8 cellular contexts compared by ENCODE assay signal in genomic region chr19:3243851-3244700, GRCh38. TPM values are rescaled to one million over a fixed set of nuclear protein-coding genes. Genes with fewer than 3 reads are reported as not detected.
DNase-seq lines count a peak whose midpoint lies in the region; ATAC-seq and TF ChIP-seq lines count a peak whose summit lies in the region.

No MANE protein-coding gene starts in this region.

- H3K9me3 Mint-ChIP-seq in activated CD4-positive, alpha-beta memory T cell treated with anti-CD3 and anti-CD28 coated beads for 36 hours = no peaks in the 10 kb centered on the region

- no peak overlapping the region for H3K4me3 Mint-ChIP-seq in activated CD4-positive, alpha-beta memory T cell treated with anti-CD3 and anti-CD28 coated beads for 36 hours

- no peaks in the 10 kb centered on the region for H3K4me1 Mint-ChIP-seq in activated CD4-positive, alpha-beta memory T cell treated with anti-CD3 and anti-CD28 coated beads for 36 hours (ENCODE audit: low read depth)

- CTCF ChIA-PET in activated CD4-positive, alpha-beta memory T cell treated with anti-CD3 and anti-CD28 coated beads for 36 hours (lab: Charles Lee) = no interaction called here

- intact Hi-C loops in activated CD4-positive, alpha-beta memory T cell treated with anti-CD3 and anti-CD28 coated beads for 36 hours (cut with micrococcal nuclease) = no loop called here

- no peak overlapping the region for H3K27ac Mint-ChIP-seq in activated CD4-positive, alpha-beta memory T cell treated with anti-CD3 and anti-CD28 coated beads for 36 hours

- no peaks in the 10 kb centered on the region for H3K36me3 Mint-ChIP-seq in activated CD4-positive, alpha-beta memory T cell treated with anti-CD3 and anti-CD28 coated beads for 36 hours

- ATAC-seq in esophagus mucosa = peak; percentile 59
- no peak for ATAC-seq in GM18867 (IDR thresholded peaks at IDR 0.05; ENCODE audit: unreplicated experiment)

- POLR2A ChIA-PET in activated CD4-positive, alpha-beta memory T cell treated with anti-CD3 and anti-CD28 coated beads for 36 hours (lab: Charles Lee) = no interaction called here

- no peak for TF ChIP-seq EP300 in Ishikawa (IDR thresholded peaks at IDR 0.05; ENCODE audit: borderline replicate concordance)

- DNase-seq in AG08396 (ENCODE audit: low spot score) = peak; percentile 53
- DNase-seq in activated CD4-positive, alpha-beta memory T cell treated with anti-CD3 and anti-CD28 coated beads for 36 hours = peak; percentile 64
- peak; percentile 14 to 46 (median 35) for DNase-seq in stimulated activated CD4-positive, alpha-beta T cell treated with anti-CD3 and anti-CD28 coated beads, Interleukin-12 subunit alpha, Interleukin-12 subunit beta, amount 100 ng/mL, for 48 hours (ENCODE audit: low read depth in 2 of 3, low spot score in 1 of 3)
- DNase-seq in 8988T = no peak
- no peak for DNase-seq in NCI-H1105 (lab: John Stamatoyannopoulos, UW)

- no peak for TF ChIP-seq RAD21 in Ishikawa (IDR thresholded peaks at IDR 0.05; ENCODE audit: low read depth)

- no peaks in the 10 kb centered on the region for H3K27me3 Mint-ChIP-seq in activated CD4-positive, alpha-beta memory T cell treated with anti-CD3 and anti-CD28 coated beads for 36 hours

TF ChIP-seq in Ishikawa, 13 proteins besides CTCF, POLR2A, EP300 and RAD21:
- TF ChIP-seq MAX (IDR thresholded peaks at IDR 0.05) = peak; percentile 33; the same call in 1 of the 2 replicates
- no peak for TF ChIP-seq ZBTB7A (IDR thresholded peaks at IDR 0.05; ENCODE audit: low read depth)
- no peak for TF ChIP-seq TAF1 (IDR thresholded peaks at IDR 0.05; ENCODE audit: low read depth)
- TF ChIP-seq REST (IDR thresholded peaks at IDR 0.05; ENCODE audit: low read depth) = peak; percentile 96
- no peak for TF ChIP-seq YY1 (IDR thresholded peaks at IDR 0.05; ENCODE audit: low read depth)
- no peak for TF ChIP-seq TCF12 (IDR thresholded peaks at IDR 0.05; ENCODE audit: low read depth)
- TF ChIP-seq, protein P1, sequence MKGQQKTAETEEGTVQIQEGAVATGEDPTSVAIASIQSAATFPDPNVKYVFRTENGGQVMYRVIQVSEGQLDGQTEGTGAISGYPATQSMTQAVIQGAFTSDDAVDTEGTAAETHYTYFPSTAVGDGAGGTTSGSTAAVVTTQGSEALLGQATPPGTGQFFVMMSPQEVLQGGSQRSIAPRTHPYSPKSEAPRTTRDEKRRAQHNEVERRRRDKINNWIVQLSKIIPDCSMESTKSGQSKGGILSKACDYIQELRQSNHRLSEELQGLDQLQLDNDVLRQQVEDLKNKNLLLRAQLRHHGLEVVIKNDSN (IDR thresholded peaks at IDR 0.05) = no peak
- no peak for TF ChIP-seq CEBPB (IDR thresholded peaks at IDR 0.05)
- TF ChIP-seq EGR1 (IDR thresholded peaks at IDR 0.05) = no peak
- no peak for TF ChIP-seq FOXM1 (IDR thresholded peaks at IDR 0.05; ENCODE audit: borderline replicate concordance, low read depth)
- TF ChIP-seq CREB1 (IDR thresholded peaks at IDR 0.05; ENCODE audit: low read depth) = no peak
- no peak for TF ChIP-seq NFIC (IDR thresholded peaks at IDR 0.05)
- no peak for TF ChIP-seq TEAD4 (IDR thresholded peaks at IDR 0.05)

RNA-seq across cellular contexts. Expression of gene CELF5, which starts 19.6 kb away (rescaled TPM):
- total RNA-seq in activated CD4-positive, alpha-beta memory T cell treated with anti-CD3 and anti-CD28 coated beads for 36 hours = under 1 TPM in 1 of 2 experiments, not detected in 1; 0.14 TPM
- total RNA-seq in esophagus mucosa = not detected

RNA-seq across cellular contexts. Expression of gene NCLN, which starts 58.3 kb away (rescaled TPM):
- total RNA-seq in activated CD4-positive, alpha-beta memory T cell treated with anti-CD3 and anti-CD28 coated beads for 36 hours = 10 to 100 TPM; 47.0 to 50.9 TPM
- 37.5 TPM for total RNA-seq in esophagus mucosa

Comparison
In these comparisons a context has a peak if more than half of its experiments do, and no peak if none do; other contexts are left out.
1. DNase-seq: peak in AG08396 (single experiment), activated CD4-positive, alpha-beta memory T cell treated with anti-CD3 and anti-CD28 coated beads for 36 hours (single experiment) and stimulated activated CD4-positive, alpha-beta T cell treated with anti-CD3 and anti-CD28 coated beads, Interleukin-12 subunit alpha, Interleukin-12 subunit beta, amount 100 ng/mL, for 48 hours (3 of 3); none in 8988T (single experiment) and NCI-H1105 (single experiment).